In the genomic region with DNA sequence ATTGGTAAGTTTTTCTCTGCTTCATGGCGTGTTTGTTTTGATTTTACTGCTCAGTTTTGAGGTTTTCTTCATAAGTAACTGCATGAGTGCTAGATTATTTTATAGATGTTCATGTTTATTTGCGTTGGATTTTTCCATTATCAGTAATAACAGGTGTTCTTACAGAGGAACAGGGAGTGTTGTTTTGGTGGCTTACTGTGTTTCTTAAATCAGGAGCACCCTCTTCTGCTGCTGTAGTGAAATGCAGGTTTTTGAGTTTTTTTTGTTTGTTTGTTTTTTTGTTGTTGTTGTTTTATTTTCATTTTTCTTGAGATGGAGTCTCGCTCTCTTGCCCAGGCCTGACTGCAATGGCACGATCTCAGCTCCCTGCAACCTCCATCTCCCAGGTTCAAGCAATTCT, we compare ENCODE assay signal across 1 cellular context.
TF ChIP-seq lines count a peak whose summit lies in the region.

No MANE protein-coding gene starts in this region.

TF ChIP-seq in H1, 55 proteins besides CTCF, POLR2A, EP300 and RAD21:
- TF ChIP-seq MAFK (IDR thresholded peaks at IDR 0.05; ENCODE audit: low read depth, low read length): no peak
- no peak for TF ChIP-seq SRF (IDR thresholded peaks at IDR 0.05; ENCODE audit: low read depth, low read length)
- no peak for TF ChIP-seq NRF1 (IDR thresholded peaks at IDR 0.05; ENCODE audit: low read depth, low read length)
- TF ChIP-seq JUND (IDR thresholded peaks at IDR 0.05; ENCODE audit: low read length): no peak
- no peak for TF ChIP-seq YY1 (IDR thresholded peaks at IDR 0.05; ENCODE audit: low read depth, low read length)
- TF ChIP-seq SAP30 (IDR thresholded peaks at IDR 0.05; ENCODE audit: insufficient read depth, insufficient replicate concordance, low read length): no peak
- TF ChIP-seq FOSL1 (IDR thresholded peaks at IDR 0.05; ENCODE audit: insufficient read depth, low read depth, low read length): no peak
- no peak for TF ChIP-seq SUZ12 (IDR thresholded peaks at IDR 0.05; ENCODE audit: low read length)
- no peak for TF ChIP-seq EGR1 (IDR thresholded peaks at IDR 0.05; ENCODE audit: borderline replicate concordance, low read depth, low read length)
- no peak for TF ChIP-seq SIRT6 (IDR thresholded peaks at IDR 0.05; ENCODE audit: low read length)
- TF ChIP-seq SP1 (IDR thresholded peaks at IDR 0.05; ENCODE audit: low read depth, low read length): no peak
- no peak for TF ChIP-seq CREB1 (IDR thresholded peaks at IDR 0.05)
- no peak for TF ChIP-seq SP4 (IDR thresholded peaks at IDR 0.05; ENCODE audit: low read length)
- TF ChIP-seq MAX (IDR thresholded peaks at IDR 0.05): no peak
- no peak for TF ChIP-seq RBBP5 (IDR thresholded peaks at IDR 0.05; ENCODE audit: borderline replicate concordance, low read depth, low read length)
